In genomic region chr21:44765231-44766013, GRCh38 we compare ENCODE assay signal across 10 cellular contexts. TPM values are rescaled to one million over a fixed set of nuclear protein-coding genes. Genes with fewer than 3 reads are reported as not detected.
A peak's percentile ranks its signal among the peaks of the same experiment; 100 is the strongest.
DNase-seq lines count a peak whose midpoint lies in the region; ATAC-seq, FAIRE-seq and TF ChIP-seq lines count a peak whose summit lies in the region.
"Had no signal": no experiment of that assay in that cellular context is flagged by ENCODE, and none has a peak within 500 bp of the region (broad histone marks: within the 10 kb centered on the region; RNA-seq: fewer than 3 reads in every experiment).

No MANE protein-coding gene starts in this region.

- H2AFZ ChIP-seq in K562 (ENCODE audit: low read depth, low read length): peak overlapping the region; percentile 41; the same call in 1 of the 2 replicates

- CTCF ChIA-PET in activated CD8-positive, alpha-beta memory T cell treated with anti-CD3 and anti-CD28 coated beads, Interleukin-2, amount 10 ng/mL, durations not matched to agents 7 days and 5 days (lab: Charles Lee): interaction anchor here (1.0 to 1.9 kb wide), 4 partner anchors 28 to 255 kb away, joined by 3 to 8 read pairs (median 4); partner anchors contain the start of gene UBE2G2
- CTCF ChIA-PET in K562 (lab: Yijun Ruan, JAX; ENCODE audit: low intra/inter-chr PET ratio): no interaction called here

- H3K36me3 ChIP-seq in K562 (ENCODE audit: control insufficient read depth, insufficient read depth, low read length): peaks cover 20% of the 10 kb centered on the region; the same call in 2 of the 3 replicates
- H3K36me3 ChIP-seq in spleen: peaks cover 0 to 27% (median 16%) of the 10 kb centered on the region in 6 donors
- H3K36me3 ChIP-seq: colonic mucosa had no signal

- H3K27ac Mint-ChIP-seq in activated CD8-positive, alpha-beta memory T cell treated with anti-CD3 and anti-CD28 coated beads, Interleukin-2, amount 10 ng/mL, durations not matched to agents 7 days and 5 days: peak overlapping the region; percentile 85

- intact Hi-C loops in K562 (cut with micrococcal nuclease): no loop called here
- intact Hi-C loops in spleen (cut with DNase I; ENCODE audit: low total_unique reads): no loop called here

- 5% methylated on average over 9 of the region's 12 CpGs for WGBS in K562 (ENCODE audit: insufficient coverage, low coverage, missing lambda C conversion rate)
- 38 to 47% (median 42%) methylated on average over 8 to 12 of the region's 12 CpGs for WGBS in spleen, 5 donors

- H3K27ac ChIP-seq in K562 (ENCODE audit: extremely low read depth, low read depth, low read length): no peak overlapping the region
- H3K27ac ChIP-seq in spleen: peak overlapping the region in 1 of 8 donors; percentile 48
- H3K27ac ChIP-seq: colonic mucosa, Peyer's patch had no signal

- H3K9me3 ChIP-seq in K562 (replicated peaks; ENCODE audit: control insufficient read depth, insufficient read depth, low read depth, low read length) (no peaks in the 10 kb centered on the region), spleen (no peaks in the 10 kb centered on the region)
- H3K9me3 ChIP-seq: colonic mucosa, Peyer's patch had no signal

- ATAC-seq in activated CD8-positive, alpha-beta memory T cell treated with anti-CD3 and anti-CD28 coated beads, Interleukin-2, amount 10 ng/mL, durations not matched to agents 7 days and 5 days: peak; percentile 84
- ATAC-seq in K562 (peak; percentile 70), HG02798 (IDR thresholded peaks at IDR 0.05; ENCODE audit: poor library complexity, unreplicated experiment) (no peak)

- peaks cover 23% of the 10 kb centered on the region for H3K4me1 Mint-ChIP-seq in activated CD8-positive, alpha-beta memory T cell treated with anti-CD3 and anti-CD28 coated beads, Interleukin-2, amount 10 ng/mL, durations not matched to agents 7 days and 5 days

- no peak for TF ChIP-seq RAD21 in K562 (CRISPR knock-in tag; conservative IDR thresholded peaks at IDR 0.05 in 1 of 2, IDR thresholded peaks at IDR 0.05 in 1 of 2)

- in situ Hi-C loops in K562 (cut with MboI): no loop called here

- H3K4me3 Mint-ChIP-seq in activated CD8-positive, alpha-beta memory T cell treated with anti-CD3 and anti-CD28 coated beads, Interleukin-2, amount 10 ng/mL, durations not matched to agents 7 days and 5 days: peak overlapping the region; percentile 21

- H3K9me1 ChIP-seq in K562 (ENCODE audit: control insufficient read depth, insufficient read depth, low read length): peaks cover 4% of the 10 kb centered on the region

- no peaks in the 10 kb centered on the region for H3K9me3 Mint-ChIP-seq in activated CD8-positive, alpha-beta memory T cell treated with anti-CD3 and anti-CD28 coated beads, Interleukin-2, amount 10 ng/mL, durations not matched to agents 7 days and 5 days (ENCODE audit: low read depth)

- H3K9ac ChIP-seq in K562 (ENCODE audit: insufficient read depth in 1 of 2, low read depth in 2 of 2, low read length in 2 of 2): peak overlapping the region in 1 of 2 experiments; percentile 79; a peak in 3 of 4 replicates

- H3K27me3 Mint-ChIP-seq in activated CD8-positive, alpha-beta memory T cell treated with anti-CD3 and anti-CD28 coated beads, Interleukin-2, amount 10 ng/mL, durations not matched to agents 7 days and 5 days: no peaks in the 10 kb centered on the region

- H3K4me2 ChIP-seq in K562 (ENCODE audit: insufficient read depth, low read length): peak overlapping the region; percentile 40

- H3K4me1 ChIP-seq in K562 (replicated peaks in 1 of 2; ENCODE audit: control insufficient read depth in 2 of 2, insufficient read depth in 2 of 2, low read length in 2 of 2) (peaks cover 17 to 62% of the 10 kb centered on the region in 2 experiments), spleen (peaks cover 0 to 15% (median 9%) of the 10 kb centered on the region in 6 donors)
- H3K4me1 ChIP-seq: colonic mucosa had no signal

- FAIRE-seq in K562 (lab: Jason Lieb, UNC): peak; percentile 83

- no peak for TF ChIP-seq CTCF in K562 (IDR thresholded peaks at IDR 0.05 in 2 of 3, conservative IDR thresholded peaks at IDR 0.05 in 1 of 3; ENCODE audit: insufficient read depth in 2 of 3, low read depth in 1 of 3, low read length in 3 of 3)
- TF ChIP-seq CTCF in spleen (IDR thresholded peaks at IDR 0.05 in 8 of 11, conservative IDR thresholded peaks at IDR 0.05 in 3 of 11): no peak

- H3K4me3 ChIP-seq in K562 (no peak overlapping the region), spleen (no peak overlapping the region)
- H3K4me3 ChIP-seq: colonic mucosa, Peyer's patch had no signal

- no TSS peak for BruUV-seq in K562 (replicated peaks; lab: Mats Ljungman, UMichigan)

- POLR2A ChIA-PET in K562 (lab: Yijun Ruan, JAX): interaction anchor here (0.6 to 1.2 kb wide), 4 partner anchors 9 to 299 kb away, joined by 3 to 4 read pairs (median 3); no protein-coding TSS in a partner anchor

- peak; percentile 75 for DNase-seq in activated CD8-positive, alpha-beta memory T cell treated with anti-CD3 and anti-CD28 coated beads, Interleukin-2, amount 10 ng/mL, durations not matched to agents 7 days and 5 days
- no peak for DNase-seq in activated CD8-positive, alpha-beta memory T cell treated with anti-CD3 and anti-CD28 coated beads, Interleukin-2, amount 50 U/mL, for 4 hours
- DNase-seq in RPMI8226: peak; percentile 40
- DNase-seq in K562 (ENCODE audit: extremely low read depth in 1 of 4, low spot score in 3 of 4): peak; percentile 70 to 88 (median 81)
- peak; percentile 56 for DNase-seq in spleen
- DNase-seq in Ammon's horn (ENCODE audit: low spot score): no peak
- DNase-seq in SKM-1 treated with dmso at 0.1 percent for 144 hours (lab: John Stamatoyannopoulos, UW; ENCODE audit: unreplicated experiment): no peak
- DNase-seq: colonic mucosa had no signal

- TF ChIP-seq POLR2A in K562 (conservative IDR thresholded peaks at IDR 0.05): no peak
- no peak for TF ChIP-seq POLR2A in spleen (IDR thresholded peaks at IDR 0.05)

- H3K36me3 Mint-ChIP-seq in activated CD8-positive, alpha-beta memory T cell treated with anti-CD3 and anti-CD28 coated beads, Interleukin-2, amount 10 ng/mL, durations not matched to agents 7 days and 5 days: peaks cover 5% of the 10 kb centered on the region

- H3K79me2 ChIP-seq in K562 (ENCODE audit: control insufficient read depth, insufficient read depth, low read length): no peaks in the 10 kb centered on the region

- peaks cover 28% of the 10 kb centered on the region for H4K20me1 ChIP-seq in K562 (replicated peaks; ENCODE audit: control insufficient read depth, insufficient read depth, low read length)

- no peak for TF ChIP-seq EP300 in K562 (IDR thresholded peaks at IDR 0.05; ENCODE audit: low read length)

- H3K27me3 ChIP-seq in K562 (ENCODE audit: control insufficient read depth in 2 of 2, insufficient read depth in 2 of 2, low read length in 2 of 2) (no peaks in the 10 kb centered on the region), spleen (replicated peaks in 1 of 7) (no peaks in the 10 kb centered on the region)
- H3K27me3 ChIP-seq: colonic mucosa, Peyer's patch had no signal

RNA-seq across cellular contexts. Expression of gene UBE2G2, which starts 36.2 kb away (rescaled TPM):
- total RNA-seq in activated CD8-positive, alpha-beta memory T cell treated with anti-CD3 and anti-CD28 coated beads, Interleukin-2, amount 10 ng/mL, durations not matched to agents 7 days and 5 days: 100 to 1,000 TPM; 103 to 121 TPM
- 217 and 395 TPM in 2 replicates for total RNA-seq in K562 (2011; cell fraction: chromatin; rRNA removed; ENCODE audit: low replicate concordance)
- total RNA-seq in K562 (2011; cell fraction: nucleolus; rRNA removed): 127 and 140 TPM in 2 replicates
- total RNA-seq in K562 (2011; cell fraction: nucleoplasm; rRNA removed): 222 and 291 TPM in 2 replicates
- total RNA-seq in K562 (2014; rRNA removed): 122 and 148 TPM in 2 replicates
- total RNA-seq in K562 (2014; rRNA removed; fragmentation: Illumina TruSeq; extraction: Trizol): 109 and 112 TPM in 2 replicates
- 99.0 and 112 TPM in 2 replicates for total RNA-seq in K562 (2015; rRNA removed; fragmentation: Illumina TruSeq; extraction: Trizol)
- 131 and 140 TPM in 2 replicates for total RNA-seq in K562 (2021)
- 210 and 225 TPM in 2 replicates for polyA plus RNA-seq in K562 (2011; rRNA removed)
- 249 and 260 TPM in 2 replicates for polyA plus RNA-seq in K562 (2011; cell fraction: cytosol; rRNA removed)
- 234 and 303 TPM in 2 replicates for polyA plus RNA-seq in K562 (2011; cell fraction: nucleus; rRNA removed)
- 119 and 202 TPM in 2 replicates for polyA plus RNA-seq in K562 (2012)
- polyA plus RNA-seq in K562 (2014; fragmentation: Illumina TruSeq; extraction: Trizol): 198 and 202 TPM in 2 replicates
- 10 to 100 TPM; 47.5 to 74.3 TPM for polyA plus RNA-seq in K562 (2014; fragmentation: Nextera tagmentation; extraction: Ambion mirVana)
- 200 and 297 TPM in 2 replicates for polyA plus RNA-seq in K562 (2014; rRNA removed)
- polyA minus RNA-seq in K562 (2011; rRNA and poly(A)+ RNA removed): 146 and 179 TPM in 2 replicates
- 83.5 and 87.6 TPM in 2 replicates for polyA minus RNA-seq in K562 (2011; cell fraction: cytosol; rRNA and poly(A)+ RNA removed)
- 115 and 148 TPM in 2 replicates for polyA minus RNA-seq in K562 (2011; cell fraction: nucleus; rRNA and poly(A)+ RNA removed)
- total RNA-seq in spleen: 100 to 1,000 TPM in 3 of 7 donors, 10 to 100 TPM in 4; 81.1 to 125 (median 93.8) TPM
- polyA plus RNA-seq in spleen: 10 to 100 TPM; 39.4 to 58.0 (median 46.9) TPM

RNA-seq across cellular contexts. Expression of gene SUMO3, which starts 52.4 kb away (rescaled TPM):
- total RNA-seq in activated CD8-positive, alpha-beta memory T cell treated with anti-CD3 and anti-CD28 coated beads, Interleukin-2, amount 10 ng/mL, durations not matched to agents 7 days and 5 days: 10 to 100 TPM; 86.1 to 93.7 TPM
- total RNA-seq in K562 (2011; cell fraction: chromatin; rRNA removed; ENCODE audit: low replicate concordance): 32.4 and 33.2 TPM in 2 replicates
- 27.5 and 32.6 TPM in 2 replicates for total RNA-seq in K562 (2011; cell fraction: nucleolus; rRNA removed)
- 42.5 and 55.7 TPM in 2 replicates for total RNA-seq in K562 (2011; cell fraction: nucleoplasm; rRNA removed)
- total RNA-seq in K562 (2014; rRNA removed) (95.2 and 118 TPM in 2 replicates), K562 (2014; rRNA removed; fragmentation: Illumina TruSeq; extraction: Trizol) (101 TPM in 2 replicates), K562 (2015; rRNA removed; fragmentation: Illumina TruSeq; extraction: Trizol) (111 and 113 TPM in 2 replicates), K562 (2021) (120 TPM in 2 replicates), spleen (100 to 1,000 TPM in 1 of 7 donors, 10 to 100 TPM in 6; 62.2 to 101 (median 68.6) TPM)
- polyA plus RNA-seq in K562 (2011; rRNA removed) (110 and 128 TPM in 2 replicates), K562 (2014; fragmentation: Illumina TruSeq; extraction: Trizol) (142 and 144 TPM in 2 replicates), K562 (2014; fragmentation: Nextera tagmentation; extraction: Ambion mirVana) (10 to 100 TPM; 13.9 to 21.6 TPM), K562 (2014; rRNA removed) (143 and 146 TPM in 2 replicates), spleen (10 to 100 TPM; 38.2 to 90.7 (median 57.9) TPM)
- 132 and 183 TPM in 2 replicates for polyA plus RNA-seq in K562 (2011; cell fraction: cytosol; rRNA removed)
- polyA plus RNA-seq in K562 (2011; cell fraction: nucleus; rRNA removed): 41.4 and 52.1 TPM in 2 replicates
- 95.3 and 142 TPM in 2 replicates for polyA plus RNA-seq in K562 (2012)
- polyA minus RNA-seq in K562 (2011; rRNA and poly(A)+ RNA removed): 105 and 120 TPM in 2 replicates
- polyA minus RNA-seq in K562 (2011; cell fraction: cytosol; rRNA and poly(A)+ RNA removed): 70.3 and 71.5 TPM in 2 replicates
- 18.8 and 32.3 TPM in 2 replicates for polyA minus RNA-seq in K562 (2011; cell fraction: nucleus; rRNA and poly(A)+ RNA removed)

RNA-seq across cellular contexts. Expression of gene TSPEAR, which starts 54.0 kb away (rescaled TPM):
- total RNA-seq in activated CD8-positive, alpha-beta memory T cell treated with anti-CD3 and anti-CD28 coated beads, Interleukin-2, amount 10 ng/mL, durations not matched to agents 7 days and 5 days: not detected
- total RNA-seq in K562 (2011; cell fraction: chromatin; rRNA removed; ENCODE audit: low replicate concordance): not detected in 2 replicates
- not detected in 2 replicates for total RNA-seq in K562 (2011; cell fraction: nucleolus; rRNA removed)
- total RNA-seq in K562 (2011; cell fraction: nucleoplasm; rRNA removed): not detected in 2 replicates
- total RNA-seq in K562 (2014; rRNA removed): not detected in 2 replicates
- not detected in 2 replicates for total RNA-seq in K562 (2014; rRNA removed; fragmentation: Illumina TruSeq; extraction: Trizol)
- total RNA-seq in K562 (2015; rRNA removed; fragmentation: Illumina TruSeq; extraction: Trizol): not detected in 2 replicates
- total RNA-seq in K562 (2021): not detected in 2 replicates
- polyA plus RNA-seq in K562 (2011; rRNA removed): not detected in 2 replicates
- not detected in 2 replicates for polyA plus RNA-seq in K562 (2011; cell fraction: cytosol; rRNA removed)
- polyA plus RNA-seq in K562 (2011; cell fraction: nucleus; rRNA removed): not detected in 2 replicates
- polyA plus RNA-seq in K562 (2012): 0.03 and 0.14 TPM in 2 replicates
- not detected in 2 replicates for polyA plus RNA-seq in K562 (2014; fragmentation: Illumina TruSeq; extraction: Trizol)
- not detected for polyA plus RNA-seq in K562 (2014; fragmentation: Nextera tagmentation; extraction: Ambion mirVana)
- not detected in 2 replicates for polyA plus RNA-seq in K562 (2014; rRNA removed)
- polyA minus RNA-seq in K562 (2011; rRNA and poly(A)+ RNA removed): not detected in 2 replicates
- not detected in 2 replicates for polyA minus RNA-seq in K562 (2011; cell fraction: cytosol; rRNA and poly(A)+ RNA removed)
- polyA minus RNA-seq in K562 (2011; cell fraction: nucleus; rRNA and poly(A)+ RNA removed): not detected in 2 replicates
- total RNA-seq in spleen: under 1 TPM in 1 of 7 donors, not detected in 6; 0.22 TPM
- under 1 TPM in 2 of 3 donors, not detected in 1; 0.02 to 0.03 TPM for polyA plus RNA-seq in spleen
- total RNA-seq: colonic mucosa had no signal

Comparison
In these comparisons a context has a peak if more than half of its experiments do, and no peak if none do; other contexts are left out.
1. DNase-seq: peak in activated CD8-positive, alpha-beta memory T cell treated with anti-CD3 and anti-CD28 coated beads, Interleukin-2, amount 10 ng/mL, durations not matched to agents 7 days and 5 days (single experiment), RPMI8226 (single experiment), K562 (4 of 4) and spleen (single experiment); none in activated CD8-positive, alpha-beta memory T cell treated with anti-CD3 and anti-CD28 coated beads, Interleukin-2, amount 50 U/mL, for 4 hours (single experiment), Ammon's horn (single experiment) and SKM-1 treated with dmso at 0.1 percent for 144 hours (single experiment).